ENCODE assay signal across 14 cellular contexts in the genomic region with DNA sequence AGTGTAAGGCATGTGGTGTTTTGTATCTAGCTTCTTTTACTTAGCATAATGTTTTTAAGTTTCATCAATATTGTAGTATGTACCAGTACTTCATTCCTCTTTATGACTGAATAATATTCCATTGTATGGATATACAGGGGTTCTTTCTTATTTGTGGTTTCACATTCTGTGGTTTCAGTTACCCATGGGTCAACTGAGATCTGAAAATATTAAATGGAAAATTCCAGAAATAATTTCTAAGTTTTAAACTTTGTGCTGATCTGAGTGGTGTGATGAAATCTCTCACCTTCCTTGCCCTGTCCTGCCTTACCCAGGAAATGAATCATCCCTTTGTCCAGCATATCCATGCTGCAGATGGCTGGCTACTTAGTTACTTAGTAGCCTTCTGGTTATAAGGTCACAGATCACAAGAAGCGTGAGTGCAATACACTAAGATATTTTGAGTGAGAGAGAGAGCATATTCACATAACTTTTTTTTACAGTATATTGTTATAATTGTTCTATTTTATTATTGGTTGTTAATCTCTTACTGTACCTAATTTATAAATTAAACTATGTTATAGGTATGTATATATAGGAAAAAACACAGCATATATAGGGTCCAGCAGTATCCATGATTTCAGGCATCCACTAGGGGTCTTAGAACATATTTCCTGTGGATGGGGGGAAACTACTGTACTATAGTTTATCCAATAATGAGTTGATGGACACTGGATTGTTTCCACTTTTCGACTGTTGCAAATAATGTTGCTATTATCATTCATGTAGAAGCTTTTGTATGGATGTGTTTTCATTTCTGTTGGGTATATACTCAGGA. TPM values are rescaled to one million over a fixed set of nuclear protein-coding genes. Genes with fewer than 3 reads are reported as not detected.
A peak's percentile ranks its signal among the peaks of the same experiment; 100 is the strongest.
DNase-seq lines count a peak whose midpoint lies in the region; ATAC-seq, FAIRE-seq and TF ChIP-seq lines count a peak whose summit lies in the region.
"Had no signal": no experiment of that assay in that cellular context is flagged by ENCODE, and none has a peak within 500 bp of the region (broad histone marks: within the 10 kb centered on the region; RNA-seq: fewer than 3 reads in every experiment).

No MANE protein-coding gene starts in this region.

- no peak overlapping the region for H3K4me2 ChIP-seq in OCI-LY7 (ENCODE audit: low read length)

- H3K9me3 ChIP-seq in OCI-LY7 (ENCODE audit: low read length) (no peaks in the 10 kb centered on the region), mucosa of descending colon (no peaks in the 10 kb centered on the region)

- no peaks in the 10 kb centered on the region for H3K9me2 ChIP-seq in OCI-LY7 (ENCODE audit: insufficient read depth, low read length)

- no peak overlapping the region for H3K27ac ChIP-seq in OCI-LY7 (ENCODE audit: low read depth, low read length, poor library complexity, severe bottlenecking)

- no peak overlapping the region for H3K4me3 ChIP-seq in OCI-LY7 (ENCODE audit: low read depth, low read length, poor library complexity, severe bottlenecking)
- no peak overlapping the region for H3K4me3 ChIP-seq in epithelial cell of esophagus (ENCODE audit: low read length)
- no peak overlapping the region for H3K4me3 ChIP-seq in mucosa of descending colon

- no peak for DNase-seq in OCI-LY7 (ENCODE audit: low spot score)
- DNase-seq in epithelial cell of esophagus (ENCODE audit: low read depth) = peak; percentile 35
- no peak for DNase-seq in mucosa of descending colon
- DNase-seq in C1 segment of cervical spinal cord (lab: John Stamatoyannopoulos, UW) = no peak
- DNase-seq in activated CD4-positive, alpha-beta T cell treated with anti-CD3 and anti-CD28 coated beads, Interleukin-2, amount 10 ng/mL, durations not matched to agents 24 days and 14 days = no peak
- DNase-seq: cortex of kidney, DND-41, left colon, NCI-H2107 had no signal

- peak; percentile 17 for FAIRE-seq in G401.6 (lab: Jason Lieb, UNC)

- CTCF ChIA-PET in OCI-LY7 (lab: Charles Lee; ENCODE audit: unreplicated experiment) = no interaction called here

- BruUV-seq in OCI-LY7 (replicated peaks; lab: Mats Ljungman, UMichigan) = no TSS peak

- H3K27ac Mint-ChIP-seq in activated CD4-positive, alpha-beta T cell treated with anti-CD3 and anti-CD28 coated beads, Interleukin-2, amount 10 ng/mL, durations not matched to agents 24 days and 14 days = no peak overlapping the region
- H3K27ac Mint-ChIP-seq: stimulated activated effector memory CD8-positive, alpha-beta T cell treated with anti-CD3 and anti-CD28 coated beads, Interleukin-12 subunit alpha, Interleukin-12 subunit beta, amount 100 ng/mL, for 72 hours had no signal

- POLR2A ChIA-PET in OCI-LY7 (lab: Charles Lee) = interaction anchor here (0.7 to 1.2 kb wide), 2 partner anchors 14 to 139 kb away, joined by 3 to 4 read pairs; no protein-coding TSS in a partner anchor

- no peak overlapping the region for H3K4me3 Mint-ChIP-seq in activated CD4-positive, alpha-beta T cell treated with anti-CD3 and anti-CD28 coated beads, Interleukin-2, amount 10 ng/mL, durations not matched to agents 24 days and 14 days
- H3K4me3 Mint-ChIP-seq: stimulated activated effector memory CD8-positive, alpha-beta T cell treated with anti-CD3 and anti-CD28 coated beads, Interleukin-12 subunit alpha, Interleukin-12 subunit beta, amount 100 ng/mL, for 72 hours had no signal

- H3K9me3 Mint-ChIP-seq in activated CD4-positive, alpha-beta T cell treated with anti-CD3 and anti-CD28 coated beads, Interleukin-2, amount 10 ng/mL, durations not matched to agents 24 days and 14 days = no peaks in the 10 kb centered on the region
- H3K9me3 Mint-ChIP-seq: stimulated activated effector memory CD8-positive, alpha-beta T cell treated with anti-CD3 and anti-CD28 coated beads, Interleukin-12 subunit alpha, Interleukin-12 subunit beta, amount 100 ng/mL, for 72 hours had no signal

- H3K36me3 Mint-ChIP-seq in activated CD4-positive, alpha-beta T cell treated with anti-CD3 and anti-CD28 coated beads, Interleukin-2, amount 10 ng/mL, durations not matched to agents 24 days and 14 days (ENCODE audit: low read depth) = peaks cover 30% of the 10 kb centered on the region

- intact Hi-C loops in OCI-LY7 (cut with micrococcal nuclease; ENCODE audit: unreplicated experiment) = no loop called here
- intact Hi-C loops in mucosa of descending colon (cut with DNase I, micrococcal nuclease) = no loop called here
- intact Hi-C loops in activated CD4-positive, alpha-beta T cell treated with anti-CD3 and anti-CD28 coated beads, Interleukin-2, amount 10 ng/mL, durations not matched to agents 24 days and 14 days (cut with micrococcal nuclease) = no loop called here

- no peak overlapping the region for H2AFZ ChIP-seq in OCI-LY7 (ENCODE audit: low read length)

- TF ChIP-seq CTCF in OCI-LY7 (conservative IDR thresholded peaks at IDR 0.05; ENCODE audit: low read length) = 0 out of 2 replicates have a peak, but pooled peaks have one; percentile 25
- TF ChIP-seq CTCF in epithelial cell of esophagus (IDR thresholded peaks at IDR 0.05; ENCODE audit: insufficient read depth, low read depth, low read length, missing control alignments) = no peak
- no peak for TF ChIP-seq CTCF in mucosa of descending colon (IDR thresholded peaks at IDR 0.05)

- peaks cover 11% of the 10 kb centered on the region for H3K4me1 Mint-ChIP-seq in activated CD4-positive, alpha-beta T cell treated with anti-CD3 and anti-CD28 coated beads, Interleukin-2, amount 10 ng/mL, durations not matched to agents 24 days and 14 days

- H3K27me3 Mint-ChIP-seq in activated CD4-positive, alpha-beta T cell treated with anti-CD3 and anti-CD28 coated beads, Interleukin-2, amount 10 ng/mL, durations not matched to agents 24 days and 14 days = no peaks in the 10 kb centered on the region

- ATAC-seq in mucosa of descending colon (peak; percentile 70), HG03097 (IDR thresholded peaks at IDR 0.05; ENCODE audit: low FRiP score, unreplicated experiment) (no peak), GM18519 (IDR thresholded peaks at IDR 0.05; ENCODE audit: low FRiP score, unreplicated experiment) (no peak)
- ATAC-seq: left colon; stimulated activated effector memory CD8-positive, alpha-beta T cell treated with anti-CD3 and anti-CD28 coated beads, Interleukin-12 subunit alpha, Interleukin-12 subunit beta, amount 100 ng/mL, for 72 hours had no signal

- H3K79me2 ChIP-seq in OCI-LY7 (ENCODE audit: insufficient read depth, low read depth, low read length) = peaks cover 13% of the 10 kb centered on the region; the same call in 1 of the 2 replicates

- no peaks in the 10 kb centered on the region for H4K20me1 ChIP-seq in OCI-LY7 (ENCODE audit: insufficient read depth, low read length)

- no peaks in the 10 kb centered on the region for H3K4me1 ChIP-seq in OCI-LY7 (ENCODE audit: insufficient read depth, low read length, poor library complexity, severe bottlenecking)
- H3K4me1 ChIP-seq in mucosa of descending colon (ENCODE audit: low read depth) = no peaks in the 10 kb centered on the region

- H3K36me3 ChIP-seq in OCI-LY7 (ENCODE audit: insufficient read depth, low read length) (peaks cover 44% of the 10 kb centered on the region), mucosa of descending colon (ENCODE audit: low read depth) (no peaks in the 10 kb centered on the region)

RNA-seq across cellular contexts. Expression of gene LRTM2, which starts 59.6 kb away (rescaled TPM):
- total RNA-seq in OCI-LY7 (2014; rRNA removed; shearing (Covaris generic)) = not detected in 2 replicates
- total RNA-seq in OCI-LY7 (2022) = not detected in 2 replicates
- not detected for total RNA-seq in mucosa of descending colon
- 0.05 and 0.16 TPM in 2 replicates for total RNA-seq in activated CD4-positive, alpha-beta T cell treated with anti-CD3 and anti-CD28 coated beads, Interleukin-2, amount 10 ng/mL, durations not matched to agents 24 days and 14 days
- total RNA-seq: left colon, skeletal muscle tissue had no signal
